1 cellular context compared by ENCODE assay signal in the genomic region with DNA sequence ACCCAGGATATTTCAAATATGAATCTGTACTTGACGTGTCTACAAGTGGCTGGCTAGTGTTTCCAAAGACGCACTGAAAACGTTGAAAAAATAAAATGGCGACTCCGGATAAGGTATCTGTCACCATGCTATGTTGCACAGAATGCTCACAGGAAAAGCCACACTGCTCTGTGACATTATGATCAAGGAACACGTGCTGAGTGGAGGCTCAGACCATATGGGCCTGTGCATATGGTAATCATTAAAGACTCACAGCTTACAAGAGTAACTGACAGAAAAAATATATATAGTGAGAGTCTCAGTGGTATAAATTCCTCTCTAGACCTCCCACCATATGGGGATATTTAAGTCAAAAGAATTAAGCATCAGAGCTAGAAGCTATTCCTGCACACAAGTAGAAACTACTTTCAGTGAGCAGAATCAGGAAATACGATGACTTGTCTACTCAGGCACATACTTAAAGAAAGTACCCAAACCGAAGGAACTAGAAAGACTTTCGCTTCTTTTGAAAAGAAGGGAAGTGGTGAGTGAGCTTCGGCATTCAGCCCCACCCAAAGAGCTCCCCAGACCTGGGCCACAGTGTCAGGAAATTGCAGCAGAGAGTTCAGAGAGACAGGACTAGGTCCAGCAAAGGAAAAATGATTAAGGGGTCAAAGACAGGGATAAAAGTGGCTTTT.
A peak's percentile ranks its signal among the peaks of the same experiment; 100 is the strongest.
TF ChIP-seq lines count a peak whose summit lies in the region.

No MANE protein-coding gene starts in this region.

TF ChIP-seq in GM12878, 131 proteins besides CTCF, POLR2A, EP300 and RAD21 (continued from another document):
- TF ChIP-seq ELK1 (IDR thresholded peaks at IDR 0.05; ENCODE audit: low read depth, low read length) (no peak), ZNF207 (IDR thresholded peaks at IDR 0.05; ENCODE audit: borderline replicate concordance) (no peak), NR2C2 (IDR thresholded peaks at IDR 0.05; ENCODE audit: borderline replicate concordance, control insufficient read depth, insufficient read length, low read depth) (no peak), SKIL (IDR thresholded peaks at IDR 0.05; ENCODE audit: low read depth, poor library complexity, severe bottlenecking) (no peak), JUNB (IDR thresholded peaks at IDR 0.05) (0 out of 2 replicates have a peak, but pooled peaks have one; percentile 17), ETV6 (conservative IDR thresholded peaks at IDR 0.05 in 1 of 2, IDR thresholded peaks at IDR 0.05 in 1 of 2; ENCODE audit: borderline replicate concordance in 1 of 2, low read depth in 1 of 2) (peak in 1 of 2 experiments; percentile 75; a peak in 2 of 4 replicates), ZBTB11 (CRISPR knock-in tag; IDR thresholded peaks at IDR 0.05) (no peak), MTA2 (IDR thresholded peaks at IDR 0.05; ENCODE audit: low read depth) (0 out of 2 replicates have a peak, but pooled peaks have one; percentile 29)
- TF ChIP-seq, protein P1, sequence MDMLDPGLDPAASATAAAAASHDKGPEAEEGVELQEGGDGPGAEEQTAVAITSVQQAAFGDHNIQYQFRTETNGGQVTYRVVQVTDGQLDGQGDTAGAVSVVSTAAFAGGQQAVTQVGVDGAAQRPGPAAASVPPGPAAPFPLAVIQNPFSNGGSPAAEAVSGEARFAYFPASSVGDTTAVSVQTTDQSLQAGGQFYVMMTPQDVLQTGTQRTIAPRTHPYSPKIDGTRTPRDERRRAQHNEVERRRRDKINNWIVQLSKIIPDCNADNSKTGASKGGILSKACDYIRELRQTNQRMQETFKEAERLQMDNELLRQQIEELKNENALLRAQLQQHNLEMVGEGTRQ (IDR thresholded peaks at IDR 0.05; ENCODE audit: borderline replicate concordance, low read depth, low read length): no peak
- TF ChIP-seq, protein P2, sequence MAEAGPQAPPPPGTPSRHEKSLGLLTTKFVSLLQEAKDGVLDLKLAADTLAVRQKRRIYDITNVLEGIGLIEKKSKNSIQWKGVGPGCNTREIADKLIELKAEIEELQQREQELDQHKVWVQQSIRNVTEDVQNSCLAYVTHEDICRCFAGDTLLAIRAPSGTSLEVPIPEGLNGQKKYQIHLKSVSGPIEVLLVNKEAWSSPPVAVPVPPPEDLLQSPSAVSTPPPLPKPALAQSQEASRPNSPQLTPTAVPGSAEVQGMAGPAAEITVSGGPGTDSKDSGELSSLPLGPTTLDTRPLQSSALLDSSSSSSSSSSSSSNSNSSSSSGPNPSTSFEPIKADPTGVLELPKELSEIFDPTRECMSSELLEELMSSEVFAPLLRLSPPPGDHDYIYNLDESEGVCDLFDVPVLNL (IDR thresholded peaks at IDR 0.05; ENCODE audit: low read depth, low read length): no peak
